8 cellular contexts compared by ENCODE assay signal in the genomic region with DNA sequence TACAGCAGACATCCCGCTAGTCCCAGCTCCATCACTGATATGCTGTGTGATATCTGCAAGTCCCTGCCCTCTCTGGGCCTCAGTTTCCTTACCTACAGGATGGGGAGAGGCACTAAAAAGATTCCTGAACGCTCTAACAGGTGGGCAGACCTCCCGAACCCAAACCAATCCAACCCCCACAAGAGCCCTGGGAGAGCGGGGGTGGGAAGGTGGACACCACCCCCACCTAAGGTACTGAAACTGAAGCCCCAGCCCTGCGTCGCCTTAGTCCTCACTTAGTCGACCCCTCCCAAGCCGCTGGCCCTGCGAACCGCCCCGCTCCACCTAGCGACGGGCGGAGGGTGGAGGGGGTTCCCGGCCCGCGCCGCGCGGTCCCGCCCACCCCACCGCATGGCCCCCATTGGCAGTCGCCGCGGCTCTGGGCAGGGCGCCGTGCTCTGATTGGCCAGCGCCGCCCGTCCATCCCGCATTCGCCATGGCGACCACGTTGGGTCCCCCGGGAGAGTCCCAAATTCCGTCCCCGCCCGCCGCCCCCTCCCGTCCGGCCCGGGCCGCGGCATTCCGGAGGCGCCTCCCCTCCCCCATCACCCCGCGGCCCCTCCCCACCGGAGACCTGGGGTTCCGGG. TPM values are rescaled to one million over a fixed set of nuclear protein-coding genes. Genes with fewer than 3 reads are reported as not detected.
A peak's percentile ranks its signal among the peaks of the same experiment; 100 is the strongest.
DNase-seq lines count a peak whose midpoint lies in the region; ATAC-seq and TF ChIP-seq lines count a peak whose summit lies in the region.

No MANE protein-coding gene starts in this region.

- peaks cover 0 to 23% (median 0%) of the 10 kb centered on the region in 11 experiments; a peak in 5 of 22 replicates for H3K27me3 ChIP-seq in BLaER1 treated with 17β-estradiol and CSF1 and Interleukin-3, amounts not matched to agents 10 nM and 100 nM
- H3K27me3 ChIP-seq in endodermal cell (ENCODE audit: control insufficient read depth, insufficient read depth, low read length, poor library complexity, severe bottlenecking), result no peaks in the 10 kb centered on the region

- peak overlapping the region; percentile 87 to 100 (median 98) for H3K4me2 ChIP-seq in BLaER1 treated with 17β-estradiol and CSF1 and Interleukin-3, amounts not matched to agents 10 nM and 100 nM

- H3K36me3 ChIP-seq in BLaER1 treated with 17β-estradiol and CSF1 and Interleukin-3, amounts not matched to agents 10 nM and 100 nM, result no peaks in the 10 kb centered on the region
- H3K36me3 ChIP-seq in endodermal cell (ENCODE audit: control insufficient read depth, insufficient read depth, low read length), result no peaks in the 10 kb centered on the region

- H3K9me3 Mint-ChIP-seq in activated CD8-positive, alpha-beta memory T cell treated with anti-CD3 and anti-CD28 coated beads, Interleukin-2, amount 10 ng/mL, durations not matched to agents 7 days and 5 days (ENCODE audit: low read depth), result no peaks in the 10 kb centered on the region
- H3K9me3 Mint-ChIP-seq in endodermal cell (no peaks in the 10 kb centered on the region), mesothelial cell of epicardium (no peaks in the 10 kb centered on the region)

- peaks cover 80% of the 10 kb centered on the region for H3K4me1 Mint-ChIP-seq in activated CD8-positive, alpha-beta memory T cell treated with anti-CD3 and anti-CD28 coated beads, Interleukin-2, amount 10 ng/mL, durations not matched to agents 7 days and 5 days
- H3K4me1 Mint-ChIP-seq in endodermal cell, result peaks cover 44% of the 10 kb centered on the region
- H3K4me1 Mint-ChIP-seq in mesothelial cell of epicardium, result peaks cover 60% of the 10 kb centered on the region

- H3K9ac ChIP-seq in BLaER1 treated with 17β-estradiol and CSF1 and Interleukin-3, amounts not matched to agents 10 nM and 100 nM, result peak overlapping the region; percentile 75 to 94 (median 87); a peak in 21 of 22 replicates
- peak overlapping the region; percentile 67 for H3K9ac ChIP-seq in endodermal cell (ENCODE audit: extremely low read depth, low read length, poor library complexity, severe bottlenecking)

- H3K27ac ChIP-seq in BLaER1 treated with 17β-estradiol and CSF1 and Interleukin-3, amounts not matched to agents 10 nM and 100 nM, result peak overlapping the region in 10 of 11 experiments; percentile 70 to 96 (median 93); a peak in 20 of 22 replicates
- H3K27ac ChIP-seq in endodermal cell (ENCODE audit: low read depth, low read length), result peak overlapping the region; percentile 84

- no peaks in the 10 kb centered on the region for H3K9me3 ChIP-seq in BLaER1 treated with 17β-estradiol and CSF1 and Interleukin-3, amounts not matched to agents 10 nM and 100 nM (replicated peaks in 1 of 11)
- H3K9me3 ChIP-seq in endodermal cell (ENCODE audit: control insufficient read depth, low read length), result no peaks in the 10 kb centered on the region

- H4K20me1 ChIP-seq in BLaER1 treated with 17β-estradiol and CSF1 and Interleukin-3, amounts not matched to agents 10 nM and 100 nM, result peaks cover 0 to 13% (median 0%) of the 10 kb centered on the region in 11 experiments; a peak in 3 of 22 replicates

- WGBS in endodermal cell (ENCODE audit: insufficient coverage in 1 of 2, insufficient read length in 1 of 2), 2 experiments, result 2% methylated on average over 39 of the region's 50 CpGs; no CpG with 5 or more reads in 1 of the 2 experiments

- H3K27me3 Mint-ChIP-seq in activated CD8-positive, alpha-beta memory T cell treated with anti-CD3 and anti-CD28 coated beads, Interleukin-2, amount 10 ng/mL, durations not matched to agents 7 days and 5 days, result no peaks in the 10 kb centered on the region
- H3K27me3 Mint-ChIP-seq in endodermal cell (ENCODE audit: insufficient read depth), result peaks cover 30% of the 10 kb centered on the region
- peaks cover 5% of the 10 kb centered on the region for H3K27me3 Mint-ChIP-seq in mesothelial cell of epicardium (ENCODE audit: low read depth)

- H3K4me1 ChIP-seq in BLaER1 treated with 17β-estradiol and CSF1 and Interleukin-3, amounts not matched to agents 10 nM and 100 nM, result peaks cover 77 to 96% (median 93%) of the 10 kb centered on the region in 10 experiments
- no peaks in the 10 kb centered on the region for H3K4me1 ChIP-seq in endodermal cell (ENCODE audit: control insufficient read depth, insufficient read depth, low read length)

- DNase-seq in NOMO-1 (lab: John Stamatoyannopoulos, UW; ENCODE audit: unreplicated experiment in 2 of 2) (peak; percentile 80 to 83), endodermal cell (peak; percentile 98), mesothelial cell of epicardium (ENCODE audit: low spot score in 2 of 2, unreplicated experiment in 2 of 2) (peak; percentile 92 to 94)
- peak; percentile 96 for DNase-seq in activated CD8-positive, alpha-beta memory T cell treated with anti-CD3 and anti-CD28 coated beads, Interleukin-2, amount 10 ng/mL, durations not matched to agents 7 days and 5 days
- peak; percentile 82 for DNase-seq in stimulated activated CD8-positive, alpha-beta memory T cell treated with anti-CD3 and anti-CD28 coated beads, Interleukin-15, amount 100 ng/mL, for 1 hour (ENCODE audit: low read depth)

- TF ChIP-seq CTCF in endodermal cell (conservative IDR thresholded peaks at IDR 0.05) (peak; percentile 54), mesothelial cell of epicardium (IDR thresholded peaks at IDR 0.05; ENCODE audit: unreplicated experiment) (no peak)

- CTCF ChIA-PET in activated CD8-positive, alpha-beta memory T cell treated with anti-CD3 and anti-CD28 coated beads, Interleukin-2, amount 10 ng/mL, durations not matched to agents 7 days and 5 days (lab: Charles Lee), result interaction anchor here (1.7 to 2.5 kb wide), 3 partner anchors 13 to 73 kb away, joined by 6 to 8 read pairs (median 7); partner anchors contain the start of gene POLR2C

- peak overlapping the region; percentile 84 for H3K4me3 Mint-ChIP-seq in activated CD8-positive, alpha-beta memory T cell treated with anti-CD3 and anti-CD28 coated beads, Interleukin-2, amount 10 ng/mL, durations not matched to agents 7 days and 5 days
- H3K4me3 Mint-ChIP-seq in endodermal cell (peak overlapping the region; percentile 67), mesothelial cell of epicardium (peak overlapping the region; percentile 82)

- peak overlapping the region; percentile 90 for H3K27ac Mint-ChIP-seq in activated CD8-positive, alpha-beta memory T cell treated with anti-CD3 and anti-CD28 coated beads, Interleukin-2, amount 10 ng/mL, durations not matched to agents 7 days and 5 days
- H3K27ac Mint-ChIP-seq in endodermal cell (peak overlapping the region; percentile 87), mesothelial cell of epicardium (peak overlapping the region; percentile 92)

- peak overlapping the region; percentile 53 to 81 (median 70) for H3K4me3 ChIP-seq in BLaER1 treated with 17β-estradiol and CSF1 and Interleukin-3, amounts not matched to agents 10 nM and 100 nM
- peak overlapping the region; percentile 86 for H3K4me3 ChIP-seq in endodermal cell (ENCODE audit: low read length)

- peaks cover 1% of the 10 kb centered on the region for H3K36me3 Mint-ChIP-seq in activated CD8-positive, alpha-beta memory T cell treated with anti-CD3 and anti-CD28 coated beads, Interleukin-2, amount 10 ng/mL, durations not matched to agents 7 days and 5 days
- peaks cover 4% of the 10 kb centered on the region for H3K36me3 Mint-ChIP-seq in endodermal cell (ENCODE audit: low read depth)
- H3K36me3 Mint-ChIP-seq in mesothelial cell of epicardium, result peaks cover 2% of the 10 kb centered on the region

- peak; percentile 80 for ATAC-seq in GM19324 (IDR thresholded peaks at IDR 0.05; ENCODE audit: low FRiP score, unreplicated experiment)
- peak; percentile 38 for ATAC-seq in HG03457 (IDR thresholded peaks at IDR 0.05; ENCODE audit: unreplicated experiment)
- peak; percentile 79 for ATAC-seq in activated CD8-positive, alpha-beta memory T cell treated with anti-CD3 and anti-CD28 coated beads, Interleukin-2, amount 10 ng/mL, durations not matched to agents 7 days and 5 days

RNA-seq across cellular contexts. Expression of gene CCDC102A, which starts 0.6 kb away (rescaled TPM):
- 10 to 100 TPM; 19.7 to 20.2 TPM for total RNA-seq in activated CD8-positive, alpha-beta memory T cell treated with anti-CD3 and anti-CD28 coated beads, Interleukin-2, amount 10 ng/mL, durations not matched to agents 7 days and 5 days
- 1 to 10 TPM; 6.7 to 9.8 TPM for total RNA-seq in endodermal cell
- 5.0 TPM for polyA plus RNA-seq in endodermal cell (2013, experiment 1 of 2)
- polyA plus RNA-seq in endodermal cell (2013, experiment 2 of 2), result 5.5 TPM
- total RNA-seq in mesothelial cell of epicardium, result 30.6 to 31.9 TPM (median 31.3 TPM) in 3 replicates

RNA-seq across cellular contexts. Expression of gene ADGRG5, which starts 6.7 kb away (rescaled TPM):
- total RNA-seq in activated CD8-positive, alpha-beta memory T cell treated with anti-CD3 and anti-CD28 coated beads, Interleukin-2, amount 10 ng/mL, durations not matched to agents 7 days and 5 days, result 10 to 100 TPM; 34.4 to 47.9 TPM
- total RNA-seq in endodermal cell (1 to 10 TPM; 3.6 to 4.8 TPM), mesothelial cell of epicardium (1.1 to 1.3 TPM (median 1.3 TPM) in 3 replicates)
- 0.93 TPM for polyA plus RNA-seq in endodermal cell (2013, experiment 1 of 2)
- 0.29 TPM for polyA plus RNA-seq in endodermal cell (2013, experiment 2 of 2)

RNA-seq across cellular contexts. Expression of gene DOK4, which starts 49.5 kb away (rescaled TPM):
- total RNA-seq in activated CD8-positive, alpha-beta memory T cell treated with anti-CD3 and anti-CD28 coated beads, Interleukin-2, amount 10 ng/mL, durations not matched to agents 7 days and 5 days, result 1 to 10 TPM; 3.4 to 4.7 TPM
- 10 to 100 TPM; 17.9 to 22.1 TPM for total RNA-seq in endodermal cell
- 26.6 TPM for polyA plus RNA-seq in endodermal cell (2013, experiment 1 of 2)
- polyA plus RNA-seq in endodermal cell (2013, experiment 2 of 2), result 27.8 TPM
- total RNA-seq in mesothelial cell of epicardium, result 79.0 to 83.6 TPM (median 83.6 TPM) in 3 replicates

Comparison
In these comparisons a context has a peak if more than half of its experiments do, and no peak if none do; other contexts are left out.
1. Peak in every context shown above with its lines: DNase-seq, ATAC-seq, H3K4me3 ChIP-seq and H3K27ac ChIP-seq.
2. RNA of gene ADGRG5, which starts 6.7 kb away (total RNA-seq): 34.4 to 47.9 TPM in activated CD8-positive, alpha-beta memory T cell treated with anti-CD3 and anti-CD28 coated beads, Interleukin-2, amount 10 ng/mL, durations not matched to agents 7 days and 5 days; 3.6 to 4.8 TPM in endodermal cell and 1.1 to 1.3 TPM in mesothelial cell of epicardium; every median in the first group is over 4 times any median in the second.